In the genomic region with DNA sequence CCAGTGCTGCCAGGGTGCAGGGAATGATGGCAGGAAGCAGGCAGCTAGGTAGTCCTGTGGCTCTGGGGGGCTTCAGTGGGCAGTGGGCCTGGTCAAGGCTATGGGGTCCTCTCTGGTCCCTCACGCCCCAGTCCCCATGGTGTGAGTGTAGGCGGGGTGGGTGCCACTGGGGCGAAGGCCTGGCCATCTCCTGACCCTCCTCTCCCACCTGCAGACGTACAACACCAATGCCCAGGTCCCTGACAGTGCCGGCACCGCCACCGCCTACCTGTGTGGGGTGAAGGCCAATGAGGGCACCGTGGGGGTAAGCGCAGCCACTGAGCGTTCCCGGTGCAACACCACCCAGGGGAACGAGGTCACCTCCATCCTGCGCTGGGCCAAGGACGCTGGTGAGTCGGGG, we compare ENCODE assay signal across 1 cellular context.
TF ChIP-seq lines count a peak whose summit lies in the region.

No MANE protein-coding gene starts in this region.

TF ChIP-seq in H1, 55 proteins besides CTCF, POLR2A, EP300 and RAD21:
- TF ChIP-seq RFX5 (IDR thresholded peaks at IDR 0.05; ENCODE audit: borderline replicate concordance, low read depth, low read length) (no peak), TEAD4 (IDR thresholded peaks at IDR 0.05; ENCODE audit: low read depth, low read length) (no peak), SP4 (IDR thresholded peaks at IDR 0.05; ENCODE audit: low read length) (no peak), CREB1 (IDR thresholded peaks at IDR 0.05) (no peak), ATF2 (IDR thresholded peaks at IDR 0.05; ENCODE audit: low read length) (no peak), JUND (IDR thresholded peaks at IDR 0.05; ENCODE audit: low read length) (no peak), CHD1 (IDR thresholded peaks at IDR 0.05; ENCODE audit: low read depth, low read length) (no peak), KDM1A (IDR thresholded peaks at IDR 0.05; ENCODE audit: borderline replicate concordance, low read length) (no peak), SP1 (IDR thresholded peaks at IDR 0.05; ENCODE audit: low read depth, low read length) (no peak), KDM5A (IDR thresholded peaks at IDR 0.05; ENCODE audit: low read length) (no peak), YY1 (IDR thresholded peaks at IDR 0.05; ENCODE audit: low read depth, low read length) (no peak), RXRA (IDR thresholded peaks at IDR 0.05; ENCODE audit: insufficient read depth, low read depth, low read length) (no peak), KDM4A (IDR thresholded peaks at IDR 0.05; ENCODE audit: low read depth, low read length, severe bottlenecking) (no peak), CEBPB (IDR thresholded peaks at IDR 0.05; ENCODE audit: low read depth, low read length) (no peak), POLR2AphosphoS5 (IDR thresholded peaks at IDR 0.05; ENCODE audit: low read depth, low read length) (no peak), TCF12 (IDR thresholded peaks at IDR 0.05; ENCODE audit: low read depth, low read length) (no peak), GABPA (IDR thresholded peaks at IDR 0.05; ENCODE audit: borderline replicate concordance, insufficient read depth, low read length) (no peak), CBX5 (IDR thresholded peaks at IDR 0.05; ENCODE audit: low read depth, low read length) (no peak), SAP30 (IDR thresholded peaks at IDR 0.05; ENCODE audit: insufficient read depth, insufficient replicate concordance, low read length) (no peak), CTBP2 (IDR thresholded peaks at IDR 0.05; ENCODE audit: borderline replicate concordance, insufficient read depth, insufficient read length, low read length) (no peak)
